Comparison of ENCODE assay signal across 1 cellular context in the genomic region with DNA sequence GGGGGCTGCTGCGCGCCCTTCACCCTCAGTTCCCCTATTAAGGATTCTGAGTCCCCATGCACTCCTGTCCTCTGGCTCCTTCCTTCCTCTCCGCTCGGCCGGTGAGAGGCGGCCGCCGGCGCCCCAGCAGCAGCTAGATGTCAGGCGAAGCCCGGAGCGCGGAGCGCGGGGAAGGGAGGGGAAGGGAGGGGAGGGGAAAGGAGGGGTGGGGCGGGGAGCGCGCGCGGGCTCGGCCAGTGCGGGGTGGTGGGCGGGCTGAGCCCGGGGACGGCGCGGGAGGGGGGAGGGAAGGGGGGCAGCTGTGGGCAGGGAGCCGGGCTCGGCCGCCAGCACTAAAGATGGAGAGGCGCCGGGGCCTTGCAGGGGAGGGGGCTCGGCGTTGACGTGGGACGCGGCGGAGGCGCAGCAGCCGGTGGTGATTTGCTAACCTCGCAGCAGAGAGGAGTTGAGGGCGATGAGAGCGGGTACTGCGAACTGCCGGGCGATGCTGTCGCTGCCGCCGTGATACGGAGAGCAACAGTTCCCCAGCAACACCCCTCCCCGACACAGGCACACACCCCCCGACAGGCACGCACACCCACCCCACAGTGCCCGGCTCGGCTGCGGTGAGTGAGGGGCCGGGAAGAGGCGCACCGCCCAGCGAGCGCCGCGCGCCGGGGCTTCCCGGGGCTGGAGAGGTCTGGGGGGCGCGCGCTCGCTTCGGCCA.
TF ChIP-seq lines count a peak whose summit lies in the region.

A gene with protein sequence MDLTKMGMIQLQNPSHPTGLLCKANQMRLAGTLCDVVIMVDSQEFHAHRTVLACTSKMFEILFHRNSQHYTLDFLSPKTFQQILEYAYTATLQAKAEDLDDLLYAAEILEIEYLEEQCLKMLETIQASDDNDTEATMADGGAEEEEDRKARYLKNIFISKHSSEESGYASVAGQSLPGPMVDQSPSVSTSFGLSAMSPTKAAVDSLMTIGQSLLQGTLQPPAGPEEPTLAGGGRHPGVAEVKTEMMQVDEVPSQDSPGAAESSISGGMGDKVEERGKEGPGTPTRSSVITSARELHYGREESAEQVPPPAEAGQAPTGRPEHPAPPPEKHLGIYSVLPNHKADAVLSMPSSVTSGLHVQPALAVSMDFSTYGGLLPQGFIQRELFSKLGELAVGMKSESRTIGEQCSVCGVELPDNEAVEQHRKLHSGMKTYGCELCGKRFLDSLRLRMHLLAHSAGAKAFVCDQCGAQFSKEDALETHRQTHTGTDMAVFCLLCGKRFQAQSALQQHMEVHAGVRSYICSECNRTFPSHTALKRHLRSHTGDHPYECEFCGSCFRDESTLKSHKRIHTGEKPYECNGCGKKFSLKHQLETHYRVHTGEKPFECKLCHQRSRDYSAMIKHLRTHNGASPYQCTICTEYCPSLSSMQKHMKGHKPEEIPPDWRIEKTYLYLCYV (plus strand): TSS at position 434 of the 706 bp plus-strand sequence. CDS start 3,590 bp downstream, outside the sequence.

TF ChIP-seq in HEK293, 187 proteins besides CTCF, POLR2A, EP300 and RAD21 (continued from another document and continues in another):
- TF ChIP-seq, protein P1, sequence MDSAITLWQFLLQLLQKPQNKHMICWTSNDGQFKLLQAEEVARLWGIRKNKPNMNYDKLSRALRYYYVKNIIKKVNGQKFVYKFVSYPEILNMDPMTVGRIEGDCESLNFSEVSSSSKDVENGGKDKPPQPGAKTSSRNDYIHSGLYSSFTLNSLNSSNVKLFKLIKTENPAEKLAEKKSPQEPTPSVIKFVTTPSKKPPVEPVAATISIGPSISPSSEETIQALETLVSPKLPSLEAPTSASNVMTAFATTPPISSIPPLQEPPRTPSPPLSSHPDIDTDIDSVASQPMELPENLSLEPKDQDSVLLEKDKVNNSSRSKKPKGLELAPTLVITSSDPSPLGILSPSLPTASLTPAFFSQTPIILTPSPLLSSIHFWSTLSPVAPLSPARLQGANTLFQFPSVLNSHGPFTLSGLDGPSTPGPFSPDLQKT (IDR thresholded peaks at IDR 0.05; ENCODE audit: borderline replicate concordance, low read depth, low read length): no peak
- TF ChIP-seq, protein P2, sequence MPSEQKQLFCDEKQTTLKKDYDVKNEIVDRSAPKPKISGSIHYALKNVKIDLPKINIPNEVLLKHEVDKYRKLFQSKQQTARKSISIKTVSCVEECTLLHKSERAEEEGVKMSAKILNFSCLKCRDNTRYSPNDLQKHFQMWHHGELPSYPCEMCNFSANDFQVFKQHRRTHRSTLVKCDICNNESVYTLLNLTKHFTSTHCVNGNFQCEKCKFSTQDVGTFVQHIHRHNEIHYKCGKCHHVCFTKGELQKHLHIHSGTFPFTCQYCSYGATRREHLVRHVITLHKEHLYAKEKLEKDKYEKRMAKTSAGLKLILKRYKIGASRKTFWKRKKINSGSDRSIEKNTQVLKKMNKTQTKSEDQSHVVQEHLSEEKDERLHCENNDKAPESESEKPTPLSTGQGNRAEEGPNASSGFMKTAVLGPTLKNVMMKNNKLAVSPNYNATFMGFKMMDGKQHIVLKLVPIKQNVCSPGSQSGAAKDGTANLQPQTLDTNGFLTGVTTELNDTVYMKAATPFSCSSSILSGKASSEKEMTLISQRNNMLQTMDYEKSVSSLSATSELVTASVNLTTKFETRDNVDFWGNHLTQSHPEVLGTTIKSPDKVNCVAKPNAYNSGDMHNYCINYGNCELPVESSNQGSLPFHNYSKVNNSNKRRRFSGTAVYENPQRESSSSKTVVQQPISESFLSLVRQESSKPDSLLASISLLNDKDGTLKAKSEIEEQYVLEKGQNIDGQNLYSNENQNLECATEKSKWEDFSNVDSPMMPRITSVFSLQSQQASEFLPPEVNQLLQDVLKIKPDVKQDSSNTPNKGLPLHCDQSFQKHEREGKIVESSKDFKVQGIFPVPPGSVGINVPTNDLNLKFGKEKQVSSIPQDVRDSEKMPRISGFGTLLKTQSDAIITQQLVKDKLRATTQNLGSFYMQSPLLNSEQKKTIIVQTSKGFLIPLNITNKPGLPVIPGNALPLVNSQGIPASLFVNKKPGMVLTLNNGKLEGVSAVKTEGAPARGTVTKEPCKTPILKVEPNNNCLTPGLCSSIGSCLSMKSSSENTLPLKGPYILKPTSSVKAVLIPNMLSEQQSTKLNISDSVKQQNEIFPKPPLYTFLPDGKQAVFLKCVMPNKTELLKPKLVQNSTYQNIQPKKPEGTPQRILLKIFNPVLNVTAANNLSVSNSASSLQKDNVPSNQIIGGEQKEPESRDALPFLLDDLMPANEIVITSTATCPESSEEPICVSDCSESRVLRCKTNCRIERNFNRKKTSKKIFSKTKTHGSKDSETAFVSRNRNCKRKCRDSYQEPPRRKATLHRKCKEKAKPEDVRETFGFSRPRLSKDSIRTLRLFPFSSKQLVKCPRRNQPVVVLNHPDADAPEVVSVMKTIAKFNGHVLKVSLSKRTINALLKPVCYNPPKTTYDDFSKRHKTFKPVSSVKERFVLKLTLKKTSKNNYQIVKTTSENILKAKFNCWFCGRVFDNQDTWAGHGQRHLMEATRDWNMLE (tag by site-specific recombination; conservative IDR thresholded peaks at IDR 0.05; ENCODE audit: low read depth): no peak
- TF ChIP-seq ZNF335 (tag by site-specific recombination; conservative IDR thresholded peaks at IDR 0.05) (peak; percentile 93), ZNF416 (tag by site-specific recombination; IDR thresholded peaks at IDR 0.05) (no peak), SCRT2 (tag by site-specific recombination; IDR thresholded peaks at IDR 0.05) (peak; percentile 96), KLF10 (tag by site-specific recombination; IDR thresholded peaks at IDR 0.05) (peak; percentile 89), ZNF274 (IDR thresholded peaks at IDR 0.05; ENCODE audit: low read length) (no peak), ZNF274 (tag by site-specific recombination; IDR thresholded peaks at IDR 0.05; ENCODE audit: borderline replicate concordance) (no peak), ZIC2 (tag by site-specific recombination; IDR thresholded peaks at IDR 0.05) (peak; percentile 43), GLI2 (tag by site-specific recombination; IDR thresholded peaks at IDR 0.05; ENCODE audit: borderline replicate concordance, low read depth) (no peak), ZNF121 (tag by site-specific recombination; IDR thresholded peaks at IDR 0.05) (no peak), EGR2 (tag by site-specific recombination; IDR thresholded peaks at IDR 0.05; ENCODE audit: low read depth) (no peak; the same call in 1 of the 2 replicates), PRDM1 (tag by site-specific recombination; IDR thresholded peaks at IDR 0.05) (no peak), GLIS1 (tag by site-specific recombination; IDR thresholded peaks at IDR 0.05) (peak; percentile 30; the same call in 1 of the 2 replicates), ZSCAN30 (tag by site-specific recombination; IDR thresholded peaks at IDR 0.05) (no peak), ZNF48 (tag by site-specific recombination; IDR thresholded peaks at IDR 0.05) (no peak), ZBTB20 (tag by site-specific recombination; IDR thresholded peaks at IDR 0.05) (peak; percentile 83), SP7 (tag by site-specific recombination; IDR thresholded peaks at IDR 0.05) (peak; percentile 29), ZNF302 (tag by site-specific recombination; IDR thresholded peaks at IDR 0.05; ENCODE audit: low read depth) (no peak), YY1 (tag by site-specific recombination; IDR thresholded peaks at IDR 0.05) (peak; percentile 85), ZNF561 (tag by site-specific recombination; IDR thresholded peaks at IDR 0.05; ENCODE audit: borderline replicate concordance) (0 out of 2 replicates have a peak, but pooled peaks have one; percentile 33), BCL11B (tag by site-specific recombination; IDR thresholded peaks at IDR 0.05; ENCODE audit: low read depth) (no peak), HOXD13 (CRISPR knock-in tag; IDR thresholded peaks at IDR 0.05; ENCODE audit: borderline replicate concordance) (no peak), REPIN1 (tag by site-specific recombination; IDR thresholded peaks at IDR 0.05; ENCODE audit: low read depth) (no peak), ZNF76 (tag by site-specific recombination; IDR thresholded peaks at IDR 0.05; ENCODE audit: borderline replicate concordance, low read depth) (peak; percentile 82; the same call in 1 of the 2 replicates), ZNF837 (tag by site-specific recombination; IDR thresholded peaks at IDR 0.05) (no peak), KLF1 (tag by site-specific recombination; IDR thresholded peaks at IDR 0.05) (peak; percentile 57; the same call in 1 of the 2 replicates), ZNF341 (tag by site-specific recombination; IDR thresholded peaks at IDR 0.05; ENCODE audit: low read depth) (peak; percentile 51; the same call in 1 of the 2 replicates), ZNF10 (tag by site-specific recombination; IDR thresholded peaks at IDR 0.05) (peak; percentile 24; the same call in 1 of the 2 replicates), ZNF544 (tag by site-specific recombination; IDR thresholded peaks at IDR 0.05) (no peak), ZNF354C (tag by site-specific recombination; IDR thresholded peaks at IDR 0.05; ENCODE audit: borderline replicate concordance, low read depth) (no peak), ZBTB1 (tag by site-specific recombination; IDR thresholded peaks at IDR 0.05) (peak; percentile 23; the same call in 1 of the 2 replicates)
- TF ChIP-seq, protein P3, sequence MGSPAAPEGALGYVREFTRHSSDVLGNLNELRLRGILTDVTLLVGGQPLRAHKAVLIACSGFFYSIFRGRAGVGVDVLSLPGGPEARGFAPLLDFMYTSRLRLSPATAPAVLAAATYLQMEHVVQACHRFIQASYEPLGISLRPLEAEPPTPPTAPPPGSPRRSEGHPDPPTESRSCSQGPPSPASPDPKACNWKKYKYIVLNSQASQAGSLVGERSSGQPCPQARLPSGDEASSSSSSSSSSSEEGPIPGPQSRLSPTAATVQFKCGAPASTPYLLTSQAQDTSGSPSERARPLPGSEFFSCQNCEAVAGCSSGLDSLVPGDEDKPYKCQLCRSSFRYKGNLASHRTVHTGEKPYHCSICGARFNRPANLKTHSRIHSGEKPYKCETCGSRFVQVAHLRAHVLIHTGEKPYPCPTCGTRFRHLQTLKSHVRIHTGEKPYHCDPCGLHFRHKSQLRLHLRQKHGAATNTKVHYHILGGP (tag by site-specific recombination; IDR thresholded peaks at IDR 0.05): no peak
- TF ChIP-seq, protein P4, sequence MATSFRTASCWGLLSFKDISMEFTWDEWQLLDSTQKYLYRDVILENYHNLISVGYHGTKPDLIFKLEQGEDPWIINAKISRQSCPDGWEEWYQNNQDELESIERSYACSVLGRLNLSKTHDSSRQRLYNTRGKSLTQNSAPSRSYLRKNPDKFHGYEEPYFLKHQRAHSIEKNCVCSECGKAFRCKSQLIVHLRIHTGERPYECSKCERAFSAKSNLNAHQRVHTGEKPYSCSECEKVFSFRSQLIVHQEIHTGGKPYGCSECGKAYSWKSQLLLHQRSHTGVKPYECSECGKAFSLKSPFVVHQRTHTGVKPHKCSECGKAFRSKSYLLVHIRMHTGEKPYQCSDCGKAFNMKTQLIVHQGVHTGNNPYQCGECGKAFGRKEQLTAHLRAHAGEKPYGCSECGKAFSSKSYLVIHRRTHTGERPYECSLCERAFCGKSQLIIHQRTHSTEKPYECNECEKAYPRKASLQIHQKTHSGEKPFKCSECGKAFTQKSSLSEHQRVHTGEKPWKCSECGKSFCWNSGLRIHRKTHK (tag by site-specific recombination; IDR thresholded peaks at IDR 0.05): no peak
- TF ChIP-seq, protein P5, sequence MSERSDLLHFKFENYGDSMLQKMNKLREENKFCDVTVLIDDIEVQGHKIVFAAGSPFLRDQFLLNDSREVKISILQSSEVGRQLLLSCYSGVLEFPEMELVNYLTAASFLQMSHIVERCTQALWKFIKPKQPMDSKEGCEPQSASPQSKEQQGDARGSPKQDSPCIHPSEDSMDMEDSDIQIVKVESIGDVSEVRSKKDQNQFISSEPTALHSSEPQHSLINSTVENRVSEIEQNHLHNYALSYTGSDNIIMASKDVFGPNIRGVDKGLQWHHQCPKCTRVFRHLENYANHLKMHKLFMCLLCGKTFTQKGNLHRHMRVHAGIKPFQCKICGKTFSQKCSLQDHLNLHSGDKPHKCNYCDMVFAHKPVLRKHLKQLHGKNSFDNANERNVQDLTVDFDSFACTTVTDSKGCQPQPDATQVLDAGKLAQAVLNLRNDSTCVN (tag by site-specific recombination; optimal IDR thresholded peaks at IDR 0.05): peak; percentile 83
- TF ChIP-seq, protein P6, sequence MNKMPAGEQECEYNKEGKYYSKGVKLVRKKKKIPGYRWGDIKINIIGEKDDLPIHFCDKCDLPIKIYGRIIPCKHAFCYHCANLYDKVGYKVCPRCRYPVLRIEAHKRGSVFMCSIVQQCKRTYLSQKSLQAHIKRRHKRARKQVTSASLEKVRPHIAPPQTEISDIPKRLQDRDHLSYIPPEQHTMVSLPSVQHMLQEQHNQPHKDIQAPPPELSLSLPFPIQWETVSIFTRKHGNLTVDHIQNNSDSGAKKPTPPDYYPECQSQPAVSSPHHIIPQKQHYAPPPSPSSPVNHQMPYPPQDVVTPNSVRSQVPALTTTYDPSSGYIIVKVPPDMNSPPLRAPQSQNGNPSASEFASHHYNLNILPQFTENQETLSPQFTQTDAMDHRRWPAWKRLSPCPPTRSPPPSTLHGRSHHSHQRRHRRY (tag by site-specific recombination; IDR thresholded peaks at IDR 0.05): no peak
- TF ChIP-seq, protein P7, sequence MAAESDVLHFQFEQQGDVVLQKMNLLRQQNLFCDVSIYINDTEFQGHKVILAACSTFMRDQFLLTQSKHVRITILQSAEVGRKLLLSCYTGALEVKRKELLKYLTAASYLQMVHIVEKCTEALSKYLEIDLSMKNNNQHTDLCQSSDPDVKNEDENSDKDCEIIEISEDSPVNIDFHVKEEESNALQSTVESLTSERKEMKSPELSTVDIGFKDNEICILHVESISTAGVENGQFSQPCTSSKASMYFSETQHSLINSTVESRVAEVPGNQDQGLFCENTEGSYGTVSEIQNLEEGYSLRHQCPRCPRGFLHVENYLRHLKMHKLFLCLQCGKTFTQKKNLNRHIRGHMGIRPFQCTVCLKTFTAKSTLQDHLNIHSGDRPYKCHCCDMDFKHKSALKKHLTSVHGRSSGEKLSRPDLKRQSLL (tag by site-specific recombination; IDR thresholded peaks at IDR 0.05): no peak
- TF ChIP-seq, protein P8, sequence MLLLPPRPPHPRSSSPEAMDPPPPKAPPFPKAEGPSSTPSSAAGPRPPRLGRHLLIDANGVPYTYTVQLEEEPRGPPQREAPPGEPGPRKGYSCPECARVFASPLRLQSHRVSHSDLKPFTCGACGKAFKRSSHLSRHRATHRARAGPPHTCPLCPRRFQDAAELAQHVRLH (tag by site-specific recombination; IDR thresholded peaks at IDR 0.05): no peak
- TF ChIP-seq, protein P9, sequence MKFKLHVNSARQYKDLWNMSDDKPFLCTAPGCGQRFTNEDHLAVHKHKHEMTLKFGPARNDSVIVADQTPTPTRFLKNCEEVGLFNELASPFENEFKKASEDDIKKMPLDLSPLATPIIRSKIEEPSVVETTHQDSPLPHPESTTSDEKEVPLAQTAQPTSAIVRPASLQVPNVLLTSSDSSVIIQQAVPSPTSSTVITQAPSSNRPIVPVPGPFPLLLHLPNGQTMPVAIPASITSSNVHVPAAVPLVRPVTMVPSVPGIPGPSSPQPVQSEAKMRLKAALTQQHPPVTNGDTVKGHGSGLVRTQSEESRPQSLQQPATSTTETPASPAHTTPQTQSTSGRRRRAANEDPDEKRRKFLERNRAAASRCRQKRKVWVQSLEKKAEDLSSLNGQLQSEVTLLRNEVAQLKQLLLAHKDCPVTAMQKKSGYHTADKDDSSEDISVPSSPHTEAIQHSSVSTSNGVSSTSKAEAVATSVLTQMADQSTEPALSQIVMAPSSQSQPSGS (tag by site-specific recombination; IDR thresholded peaks at IDR 0.05; ENCODE audit: low read depth): no peak
